In genomic region chr4:127416092-127416491, GRCh38 we compare ENCODE assay signal across 28 cellular contexts.
"Had no signal": no experiment of that assay in that cellular context is flagged by ENCODE, and none has a peak within 500 bp of the region (broad histone marks: within the 10 kb centered on the region; RNA-seq: fewer than 3 reads in every experiment).

No MANE protein-coding gene starts in this region.

- H3K36me3 Mint-ChIP-seq: immature natural killer cell; naive thymus-derived CD8-positive, alpha-beta T cell; neural progenitor cell; stimulated activated memory B cell treated with anti-CD40 and anti-IgM and Interleukin-4, amounts not matched to agents 10 μg/mL and 1 μg/mL and 100 μg/mL, for 72 hours; type B pancreatic cell had no signal

- H3K4me3 Mint-ChIP-seq: immature natural killer cell; naive thymus-derived CD8-positive, alpha-beta T cell; nephron progenitor cell; neural progenitor cell; stimulated activated memory B cell treated with anti-CD40 and anti-IgM and Interleukin-4, amounts not matched to agents 10 μg/mL and 1 μg/mL and 100 μg/mL, for 72 hours; stimulated activated naive CD8-positive, alpha-beta T cell treated with anti-CD3 and anti-CD28 coated beads, Interleukin-15, amount 100 ng/mL, for 72 hours; type B pancreatic cell had no signal

- H3K9me3 Mint-ChIP-seq: nephron progenitor cell; neural progenitor cell; stimulated activated memory B cell treated with anti-CD40 and anti-IgM and Interleukin-4, amounts not matched to agents 10 μg/mL and 1 μg/mL and 100 μg/mL, for 72 hours; stimulated activated naive CD8-positive, alpha-beta T cell treated with anti-CD3 and anti-CD28 coated beads, Interleukin-15, amount 100 ng/mL, for 72 hours; type B pancreatic cell had no signal

- H3K9me3 ChIP-seq: left lung, lower lobe of right lung, neutrophil, right atrium auricular region, right lobe of liver, tibial nerve, uterus had no signal

- H3K36me3 ChIP-seq: left lung, lower lobe of right lung, neural progenitor cell, neutrophil, right atrium auricular region, right lobe of liver, tibial nerve, uterus had no signal

- H3K4me2 ChIP-seq: neural progenitor cell, smooth muscle cell had no signal

- H3K9ac ChIP-seq: neural progenitor cell, parathyroid adenoma had no signal

- H3K27ac ChIP-seq: left lung, lower lobe of right lung, neural progenitor cell, neutrophil, parathyroid adenoma, right atrium auricular region, right lobe of liver, tibial nerve, uterus had no signal

- DNase-seq: immature natural killer cell; kidney; left colon; left lung; lower lobe of right lung; mammary epithelial cell; mesenchymal stem cell; naive thymus-derived CD8-positive, alpha-beta T cell; nephron progenitor cell; occipital lobe; right lobe of liver; stimulated activated CD4-positive, alpha-beta T cell treated with anti-CD3 and anti-CD28 coated beads, Interleukin-1b, Interleukin-23, amount 100 ng/mL, for 48 hours; stimulated activated CD4-positive, alpha-beta T cell treated with anti-CD3 and anti-CD28 coated beads, Interleukin-2, amount 100 ng/mL, for 48 hours; stimulated activated CD4-positive, alpha-beta T cell treated with anti-CD3 and anti-CD28 coated beads, Interleukin-4, amount 100 ng/mL, for 4 hours; stimulated activated CD8-positive, alpha-beta memory T cell treated with anti-CD3 and anti-CD28 coated beads, Interleukin-4, amount 100 ng/mL, for 48 hours; stimulated activated naive CD4-positive, alpha-beta T cell treated with Interleukin-2 at 50 U/mL for 16 hours; stimulated activated naive CD8-positive, alpha-beta T cell treated with anti-CD3 and anti-CD28 coated beads, Interleukin-15, amount 100 ng/mL, for 72 hours; substantia nigra; uterus had no signal

- H2AFZ ChIP-seq: neural progenitor cell, parathyroid adenoma had no signal

- H3K4me3 ChIP-seq: left lung, lower lobe of right lung, neural progenitor cell, right atrium auricular region, right lobe of liver, smooth muscle cell, tibial nerve, uterus had no signal

- H3K27ac Mint-ChIP-seq: immature natural killer cell; naive thymus-derived CD8-positive, alpha-beta T cell; nephron progenitor cell; neural progenitor cell; progenitor cell of endocrine pancreas; stimulated activated memory B cell treated with anti-CD40 and anti-IgM and Interleukin-4, amounts not matched to agents 10 μg/mL and 1 μg/mL and 100 μg/mL, for 72 hours; stimulated activated naive CD8-positive, alpha-beta T cell treated with anti-CD3 and anti-CD28 coated beads, Interleukin-15, amount 100 ng/mL, for 72 hours; type B pancreatic cell had no signal

- H3K79me2 ChIP-seq: parathyroid adenoma had no signal

- H3K27me3 ChIP-seq: left lung, neural progenitor cell, neutrophil, right atrium auricular region, right lobe of liver, tibial nerve, uterus had no signal

- ATAC-seq: left colon; left lung; lower lobe of right lung; naive thymus-derived CD8-positive, alpha-beta T cell; right lobe of liver; stimulated activated memory B cell treated with anti-CD40 and anti-IgM and Interleukin-4, amounts not matched to agents 10 μg/mL and 1 μg/mL and 100 μg/mL, for 72 hours; stimulated activated naive CD8-positive, alpha-beta T cell treated with anti-CD3 and anti-CD28 coated beads, Interleukin-15, amount 100 ng/mL, for 72 hours had no signal

- H3K4me1 ChIP-seq: left lung, lower lobe of right lung, parathyroid adenoma, right atrium auricular region, right lobe of liver, uterus had no signal

- H3K27me3 Mint-ChIP-seq: progenitor cell of endocrine pancreas; stimulated activated memory B cell treated with anti-CD40 and anti-IgM and Interleukin-4, amounts not matched to agents 10 μg/mL and 1 μg/mL and 100 μg/mL, for 72 hours; stimulated activated naive CD8-positive, alpha-beta T cell treated with anti-CD3 and anti-CD28 coated beads, Interleukin-15, amount 100 ng/mL, for 72 hours; type B pancreatic cell had no signal

- H3K4me1 Mint-ChIP-seq: immature natural killer cell; stimulated activated memory B cell treated with anti-CD40 and anti-IgM and Interleukin-4, amounts not matched to agents 10 μg/mL and 1 μg/mL and 100 μg/mL, for 72 hours; stimulated activated naive CD8-positive, alpha-beta T cell treated with anti-CD3 and anti-CD28 coated beads, Interleukin-15, amount 100 ng/mL, for 72 hours had no signal
